8 cellular contexts compared by ENCODE assay signal in the genomic region with DNA sequence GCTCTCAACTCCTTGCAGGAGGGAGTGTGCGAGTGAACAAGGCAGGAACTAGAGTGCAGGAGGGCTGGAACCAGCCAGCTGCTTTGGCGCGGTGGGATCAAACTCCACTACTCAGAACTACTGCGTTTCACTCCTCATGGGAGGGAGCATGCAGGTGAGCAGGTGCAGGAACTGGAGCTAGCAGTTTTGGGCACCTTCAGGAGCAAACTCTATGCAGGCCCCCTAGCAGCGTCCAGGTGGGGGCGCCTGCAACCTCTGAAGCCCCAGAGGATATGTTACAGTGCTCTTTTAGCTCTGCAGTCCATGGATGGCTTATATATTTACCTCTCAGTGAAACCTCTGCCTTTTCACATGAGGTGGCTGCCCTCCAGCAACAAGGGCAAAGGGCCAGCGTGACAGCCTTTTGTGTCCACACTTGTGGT.
DNase-seq lines count a peak whose midpoint lies in the region; ATAC-seq and TF ChIP-seq lines count a peak whose summit lies in the region.

No MANE protein-coding gene starts in this region.

- H3K4me3 Mint-ChIP-seq in WTC11: peak overlapping the region; percentile 45

- CTCF ChIA-PET in WTC11 (lab: Charles Lee): interaction anchor here (0.9 to 1.5 kb wide), 7 partner anchors 9 to 543 kb away, joined by 3 to 8 read pairs (median 4); no protein-coding TSS in a partner anchor

- no peak; the same call in 1 of the 2 replicates for TF ChIP-seq CTCF in WTC11 (IDR thresholded peaks at IDR 0.05)

- no peaks in the 10 kb centered on the region for H3K36me3 Mint-ChIP-seq in WTC11

- POLR2A ChIA-PET in WTC11 (lab: Charles Lee): interaction anchor here (0.5 kb wide), 1 partner anchor 341 kb away, joined by 3 read pairs; no protein-coding TSS in a partner anchor

- H3K27me3 Mint-ChIP-seq in WTC11 (ENCODE audit: low read depth): no peaks in the 10 kb centered on the region

- no peak overlapping the region; the same call in 1 of the 2 replicates for H3K27ac Mint-ChIP-seq in WTC11

- peak; percentile 94 for ATAC-seq in HG02938 (IDR thresholded peaks at IDR 0.05; ENCODE audit: unreplicated experiment)
- peak; percentile 99 for ATAC-seq in WTC11
- no peak for ATAC-seq in GM21723 (IDR thresholded peaks at IDR 0.05; ENCODE audit: unreplicated experiment)
- ATAC-seq in activated CD4-positive, CD25-positive, alpha-beta regulatory T cell treated with anti-CD3 and anti-CD28 coated beads, Interleukin-2, amount 50 U/mL, for 24 hours: no peak

- DNase-seq in DMS53 treated with DMSO at 0.1 percent for 48 hours (lab: John Stamatoyannopoulos, UW; ENCODE audit: unreplicated experiment): peak; percentile 32
- peak; percentile 66 for DNase-seq in WTC11 (ENCODE audit: low spot score)
- peak; percentile 45 for DNase-seq in kidney tubule cell (ENCODE audit: low spot score)
- DNase-seq in foreskin melanocyte: no peak
- no peak for DNase-seq in inferior parietal cortex (ENCODE audit: extremely low spot score)

- peaks cover 10% of the 10 kb centered on the region for H3K4me1 Mint-ChIP-seq in WTC11

- peaks cover 4% of the 10 kb centered on the region; the same call in 1 of the 2 replicates for H3K9me3 Mint-ChIP-seq in WTC11

TF ChIP-seq in WTC11, 78 proteins besides CTCF, POLR2A, EP300 and RAD21:
- TF ChIP-seq SMAD4 (CRISPR knock-in tag; IDR thresholded peaks at IDR 0.05) (no peak), JAZF1 (CRISPR knock-in tag; IDR thresholded peaks at IDR 0.05) (no peak), ZNF423 (CRISPR knock-in tag; IDR thresholded peaks at IDR 0.05) (no peak), TEAD4 (CRISPR knock-in tag; IDR thresholded peaks at IDR 0.05) (no peak), NR2C2 (CRISPR knock-in tag; IDR thresholded peaks at IDR 0.05) (no peak), CREB1 (CRISPR knock-in tag; IDR thresholded peaks at IDR 0.05) (no peak), NFE2L1 (CRISPR knock-in tag; IDR thresholded peaks at IDR 0.05) (no peak), CBFB (CRISPR knock-in tag; IDR thresholded peaks at IDR 0.05; ENCODE audit: low read depth) (no peak), PRRX2 (CRISPR knock-in tag; IDR thresholded peaks at IDR 0.05) (no peak), NFYB (CRISPR knock-in tag; conservative IDR thresholded peaks at IDR 0.05; ENCODE audit: low read depth) (no peak)
- TF ChIP-seq, protein P1, sequence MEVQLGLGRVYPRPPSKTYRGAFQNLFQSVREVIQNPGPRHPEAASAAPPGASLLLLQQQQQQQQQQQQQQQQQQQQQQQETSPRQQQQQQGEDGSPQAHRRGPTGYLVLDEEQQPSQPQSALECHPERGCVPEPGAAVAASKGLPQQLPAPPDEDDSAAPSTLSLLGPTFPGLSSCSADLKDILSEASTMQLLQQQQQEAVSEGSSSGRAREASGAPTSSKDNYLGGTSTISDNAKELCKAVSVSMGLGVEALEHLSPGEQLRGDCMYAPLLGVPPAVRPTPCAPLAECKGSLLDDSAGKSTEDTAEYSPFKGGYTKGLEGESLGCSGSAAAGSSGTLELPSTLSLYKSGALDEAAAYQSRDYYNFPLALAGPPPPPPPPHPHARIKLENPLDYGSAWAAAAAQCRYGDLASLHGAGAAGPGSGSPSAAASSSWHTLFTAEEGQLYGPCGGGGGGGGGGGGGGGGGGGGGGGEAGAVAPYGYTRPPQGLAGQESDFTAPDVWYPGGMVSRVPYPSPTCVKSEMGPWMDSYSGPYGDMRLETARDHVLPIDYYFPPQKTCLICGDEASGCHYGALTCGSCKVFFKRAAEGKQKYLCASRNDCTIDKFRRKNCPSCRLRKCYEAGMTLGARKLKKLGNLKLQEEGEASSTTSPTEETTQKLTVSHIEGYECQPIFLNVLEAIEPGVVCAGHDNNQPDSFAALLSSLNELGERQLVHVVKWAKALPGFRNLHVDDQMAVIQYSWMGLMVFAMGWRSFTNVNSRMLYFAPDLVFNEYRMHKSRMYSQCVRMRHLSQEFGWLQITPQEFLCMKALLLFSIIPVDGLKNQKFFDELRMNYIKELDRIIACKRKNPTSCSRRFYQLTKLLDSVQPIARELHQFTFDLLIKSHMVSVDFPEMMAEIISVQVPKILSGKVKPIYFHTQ (CRISPR knock-in tag; IDR thresholded peaks at IDR 0.05): no peak
- TF ChIP-seq, protein P2, sequence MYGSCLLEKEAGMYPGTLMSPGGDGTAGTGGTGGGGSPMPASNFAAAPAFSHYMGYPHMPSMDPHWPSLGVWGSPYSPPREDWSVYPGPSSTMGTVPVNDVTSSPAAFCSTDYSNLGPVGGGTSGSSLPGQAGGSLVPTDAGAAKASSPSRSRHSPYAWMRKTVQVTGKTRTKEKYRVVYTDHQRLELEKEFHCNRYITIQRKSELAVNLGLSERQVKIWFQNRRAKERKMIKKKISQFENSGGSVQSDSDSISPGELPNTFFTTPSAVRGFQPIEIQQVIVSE (CRISPR knock-in tag; IDR thresholded peaks at IDR 0.05; ENCODE audit: borderline replicate concordance): no peak
- TF ChIP-seq, protein P3, sequence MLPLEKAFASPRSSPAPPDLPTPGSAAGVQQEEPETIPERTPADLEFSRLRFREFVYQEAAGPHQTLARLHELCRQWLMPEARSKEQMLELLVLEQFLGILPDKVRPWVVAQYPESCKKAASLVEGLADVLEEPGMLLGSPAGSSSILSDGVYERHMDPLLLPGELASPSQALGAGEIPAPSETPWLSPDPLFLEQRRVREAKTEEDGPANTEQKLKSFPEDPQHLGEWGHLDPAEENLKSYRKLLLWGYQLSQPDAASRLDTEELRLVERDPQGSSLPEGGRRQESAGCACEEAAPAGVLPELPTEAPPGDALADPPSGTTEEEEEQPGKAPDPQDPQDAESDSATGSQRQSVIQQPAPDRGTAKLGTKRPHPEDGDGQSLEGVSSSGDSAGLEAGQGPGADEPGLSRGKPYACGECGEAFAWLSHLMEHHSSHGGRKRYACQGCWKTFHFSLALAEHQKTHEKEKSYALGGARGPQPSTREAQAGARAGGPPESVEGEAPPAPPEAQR (CRISPR knock-in tag; IDR thresholded peaks at IDR 0.05): no peak
- TF ChIP-seq, protein P4, sequence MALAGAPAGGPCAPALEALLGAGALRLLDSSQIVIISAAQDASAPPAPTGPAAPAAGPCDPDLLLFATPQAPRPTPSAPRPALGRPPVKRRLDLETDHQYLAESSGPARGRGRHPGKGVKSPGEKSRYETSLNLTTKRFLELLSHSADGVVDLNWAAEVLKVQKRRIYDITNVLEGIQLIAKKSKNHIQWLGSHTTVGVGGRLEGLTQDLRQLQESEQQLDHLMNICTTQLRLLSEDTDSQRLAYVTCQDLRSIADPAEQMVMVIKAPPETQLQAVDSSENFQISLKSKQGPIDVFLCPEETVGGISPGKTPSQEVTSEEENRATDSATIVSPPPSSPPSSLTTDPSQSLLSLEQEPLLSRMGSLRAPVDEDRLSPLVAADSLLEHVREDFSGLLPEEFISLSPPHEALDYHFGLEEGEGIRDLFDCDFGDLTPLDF (CRISPR knock-in tag; IDR thresholded peaks at IDR 0.05): no peak
- TF ChIP-seq, protein P5, sequence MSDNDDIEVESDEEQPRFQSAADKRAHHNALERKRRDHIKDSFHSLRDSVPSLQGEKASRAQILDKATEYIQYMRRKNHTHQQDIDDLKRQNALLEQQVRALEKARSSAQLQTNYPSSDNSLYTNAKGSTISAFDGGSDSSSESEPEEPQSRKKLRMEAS (CRISPR knock-in tag; IDR thresholded peaks at IDR 0.05): no peak

Comparison
In these comparisons a context has a peak if more than half of its experiments do, and no peak if none do; other contexts are left out.
1. DNase-seq: peak in DMS53 treated with DMSO at 0.1 percent for 48 hours (single experiment), WTC11 (single experiment) and kidney tubule cell (single experiment); none in foreskin melanocyte (single experiment) and inferior parietal cortex (single experiment).
2. ATAC-seq: peak in HG02938 (single experiment) and WTC11 (single experiment); none in GM21723 (single experiment) and activated CD4-positive, CD25-positive, alpha-beta regulatory T cell treated with anti-CD3 and anti-CD28 coated beads, Interleukin-2, amount 50 U/mL, for 24 hours (0 of 2).